In genomic region chr2:234169676-234170075, GRCh38 we compare ENCODE assay signal across 12 cellular contexts.
"Had no signal": no experiment of that assay in that cellular context is flagged by ENCODE, and none has a peak within 500 bp of the region (broad histone marks: within the 10 kb centered on the region; RNA-seq: fewer than 3 reads in every experiment).

No MANE protein-coding gene starts in this region.

- H3K4me1 ChIP-seq: testis had no signal

- ATAC-seq: activated CD4-positive, CD25-positive, alpha-beta regulatory T cell treated with anti-CD3 and anti-CD28 coated beads, Interleukin-2, amount 50 U/mL, for 24 hours; left colon; mucosa of descending colon; natural killer cell; stimulated activated naive CD8-positive, alpha-beta T cell treated with anti-CD3 and anti-CD28 coated beads, Interleukin-15, amount 100 ng/mL, for 72 hours had no signal

- H3K27me3 ChIP-seq: testis had no signal

- DNase-seq: activated CD4-positive, alpha-beta T cell treated with anti-CD3 and anti-CD28 coated beads, Interleukin-2, amount 50 U/mL, for 4 hours; activated effector memory CD4-positive, alpha-beta T cell treated with Interleukin-2 at 50 U/mL for 16 hours; activated T-cell treated with anti-CD3 and anti-CD28 coated beads, Interleukin-2, amount 50 U/mL, for 24 hours; immature natural killer cell; left colon; mucosa of descending colon; natural killer cell; stimulated activated CD4-positive, alpha-beta T cell treated with anti-CD3 and anti-CD28 coated beads, Interleukin-15, amount 100 ng/mL, for 24 hours; stimulated activated CD4-positive, alpha-beta T cell treated with anti-CD3 and anti-CD28 coated beads, Interleukin-4, amount 100 ng/mL, for 24 hours; stimulated activated naive CD8-positive, alpha-beta T cell treated with anti-CD3 and anti-CD28 coated beads, Interleukin-15, amount 100 ng/mL, for 72 hours; testis had no signal

- H3K4me3 ChIP-seq: mucosa of descending colon had no signal

- H3K9me3 ChIP-seq: mucosa of descending colon, testis had no signal

- H3K27ac ChIP-seq: testis had no signal
